Comparison of ENCODE assay signal across 5 cellular contexts in genomic region chr7:39490296-39490695, GRCh38.
"Had no signal": no experiment of that assay in that cellular context is flagged by ENCODE, and none has a peak within 500 bp of the region (broad histone marks: within the 10 kb centered on the region; RNA-seq: fewer than 3 reads in every experiment).

No MANE protein-coding gene starts in this region.

- H3K4me3 ChIP-seq: K562 had no signal

- H3K27ac ChIP-seq: HL-60 had no signal

- ATAC-seq: HepG2, K562 had no signal

- DNase-seq: IMR-90, KBM-7 had no signal
